Comparison of ENCODE assay signal across 16 cellular contexts in the genomic region with DNA sequence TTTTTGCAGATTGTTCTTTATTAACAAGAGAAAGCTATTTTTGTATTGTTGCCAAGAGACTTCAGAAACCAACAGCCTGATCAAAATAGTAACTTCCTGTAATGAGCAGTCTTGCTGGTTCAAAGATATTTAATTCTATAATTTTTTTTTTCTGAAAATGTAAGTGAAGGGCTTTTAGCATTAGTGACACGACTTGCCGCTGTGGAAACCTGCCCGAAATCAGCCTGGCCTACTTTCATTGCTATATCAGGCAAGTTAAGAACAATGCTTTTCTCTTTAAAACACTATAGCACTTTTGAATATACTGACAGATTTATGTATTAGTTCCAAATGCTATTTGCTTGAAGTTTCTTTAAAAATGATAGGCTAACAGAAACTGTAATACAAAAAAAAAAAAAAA.
DNase-seq lines count a peak whose midpoint lies in the region; ATAC-seq and TF ChIP-seq lines count a peak whose summit lies in the region.
"Had no signal": no experiment of that assay in that cellular context is flagged by ENCODE, and none has a peak within 500 bp of the region (broad histone marks: within the 10 kb centered on the region; RNA-seq: fewer than 3 reads in every experiment).

No MANE protein-coding gene starts in this region.

- no peak for ATAC-seq in GM21447 (IDR thresholded peaks at IDR 0.05; ENCODE audit: unreplicated experiment)
- ATAC-seq in Right ventricle myocardium inferior: no peak

- intact Hi-C loops in MCF 10A (cut with micrococcal nuclease): no loop called here
- intact Hi-C loops in breast epithelium (cut with DNase I; ENCODE audit: low total_unique reads): no loop called here
- intact Hi-C loops in Right ventricle myocardium inferior (cut with DNase I): no loop called here

- H3K9me3 Mint-ChIP-seq in MCF 10A (ENCODE audit: unreplicated experiment): no peaks in the 10 kb centered on the region
- peaks cover 3% of the 10 kb centered on the region for H3K9me3 Mint-ChIP-seq in T-helper 2 cell treated with Interferon-gamma antibody and Interleukin-4, amounts not matched to agents 5 μg/mL and 100 μg/mL, for 36 hours

- peaks cover 8% of the 10 kb centered on the region for H3K4me1 Mint-ChIP-seq in MCF 10A (ENCODE audit: insufficient read depth, unreplicated experiment)
- H3K4me1 Mint-ChIP-seq in T-helper 2 cell treated with Interferon-gamma antibody and Interleukin-4, amounts not matched to agents 5 μg/mL and 100 μg/mL, for 36 hours (ENCODE audit: low read depth): no peaks in the 10 kb centered on the region

- H3K4me3 Mint-ChIP-seq in MCF 10A (ENCODE audit: unreplicated experiment): no peak overlapping the region
- no peak overlapping the region for H3K4me3 Mint-ChIP-seq in T-helper 2 cell treated with Interferon-gamma antibody and Interleukin-4, amounts not matched to agents 5 μg/mL and 100 μg/mL, for 36 hours

- H3K27ac ChIP-seq in breast epithelium: no peak overlapping the region
- H3K27ac ChIP-seq: KMS-11, Peyer's patch had no signal

- no peak for TF ChIP-seq POLR2A in breast epithelium (IDR thresholded peaks at IDR 0.05)

- H3K36me3 ChIP-seq in breast epithelium: no peaks in the 10 kb centered on the region
- H3K36me3 ChIP-seq: Peyer's patch had no signal

- POLR2A ChIA-PET in MCF 10A (lab: Yijun Ruan, JAX): interaction anchor here (1.5 kb wide), 1 partner anchor 29 kb away, joined by 3 read pairs; no protein-coding TSS in a partner anchor

- H3K36me3 Mint-ChIP-seq in MCF 10A (ENCODE audit: insufficient read depth, unreplicated experiment): no peaks in the 10 kb centered on the region
- no peaks in the 10 kb centered on the region for H3K36me3 Mint-ChIP-seq in T-helper 2 cell treated with Interferon-gamma antibody and Interleukin-4, amounts not matched to agents 5 μg/mL and 100 μg/mL, for 36 hours (ENCODE audit: low read depth)

- H3K27me3 Mint-ChIP-seq in MCF 10A (ENCODE audit: insufficient read depth, unreplicated experiment): no peaks in the 10 kb centered on the region
- H3K27me3 Mint-ChIP-seq in T-helper 2 cell treated with Interferon-gamma antibody and Interleukin-4, amounts not matched to agents 5 μg/mL and 100 μg/mL, for 36 hours (ENCODE audit: low read depth): no peaks in the 10 kb centered on the region

- H3K9me3 ChIP-seq in breast epithelium: no peaks in the 10 kb centered on the region
- H3K9me3 ChIP-seq: Caco-2, Peyer's patch had no signal

- BruUV-seq in MCF 10A (replicated peaks; lab: Mats Ljungman, UMichigan): no TSS peak

- DNase-seq in MCF 10A (ENCODE audit: unreplicated experiment): no peak
- no peak for DNase-seq in breast epithelium (ENCODE audit: low spot score in 2 of 2)
- DNase-seq in dermis blood vessel endothelial cell: peak; percentile 36
- DNase-seq in lung microvascular endothelial cell (ENCODE audit: low read depth in 2 of 2): peak; percentile 65 to 87
- DNase-seq in HUDEP-2 (lab: John Stamatoyannopoulos, UW; ENCODE audit: unreplicated experiment in 76 of 76): no peak
- DNase-seq in T-helper 2 cell treated with Interferon-gamma antibody and Interleukin-4, amounts not matched to agents 5 μg/mL and 100 μg/mL, for 36 hours (ENCODE audit: low spot score): no peak
- no peak for DNase-seq in Right ventricle myocardium inferior (ENCODE audit: missing footprints)
- DNase-seq: 8988T, Caco-2, NCI-H1105 treated with DMSO at 0.1 percent for 48 hours, NCI-H187, NCI-H446, Peyer's patch, SHP77 treated with DMSO at 0.1 percent for 48 hours had no signal

- TF ChIP-seq CTCF in MCF 10A (IDR thresholded peaks at IDR 0.05; ENCODE audit: unreplicated experiment): no peak
- TF ChIP-seq CTCF in breast epithelium (IDR thresholded peaks at IDR 0.05): no peak

- H3K27ac Mint-ChIP-seq in MCF 10A (ENCODE audit: low read depth, unreplicated experiment): peak overlapping the region; percentile 31
- H3K27ac Mint-ChIP-seq in T-helper 2 cell treated with Interferon-gamma antibody and Interleukin-4, amounts not matched to agents 5 μg/mL and 100 μg/mL, for 36 hours: no peak overlapping the region

- no peaks in the 10 kb centered on the region for H3K4me1 ChIP-seq in breast epithelium
- H3K4me1 ChIP-seq: Peyer's patch had no signal

- CTCF ChIA-PET in MCF 10A (lab: Yijun Ruan, JAX): interaction anchor here (0.6 to 1.1 kb wide), 6 partner anchors 10 to 341 kb away, joined by 3 to 5 read pairs (median 3); no protein-coding TSS in a partner anchor

- H3K4me3 ChIP-seq in breast epithelium: no peak overlapping the region
- H3K4me3 ChIP-seq: Peyer's patch had no signal

- H3K27me3 ChIP-seq in breast epithelium: no peaks in the 10 kb centered on the region
- H3K27me3 ChIP-seq: Peyer's patch had no signal

Comparison
In these comparisons a context has a peak if more than half of its experiments do, and no peak if none do; other contexts are left out.
1. DNase-seq: peak in dermis blood vessel endothelial cell (single experiment) and lung microvascular endothelial cell (2 of 2); none in MCF 10A (single experiment), breast epithelium (0 of 2), HUDEP-2 (0 of 76), T-helper 2 cell treated with Interferon-gamma antibody and Interleukin-4, amounts not matched to agents 5 μg/mL and 100 μg/mL, for 36 hours (single experiment) and Right ventricle myocardium inferior (single experiment).